Comparison of ENCODE assay signal across 8 cellular contexts in the genomic region with DNA sequence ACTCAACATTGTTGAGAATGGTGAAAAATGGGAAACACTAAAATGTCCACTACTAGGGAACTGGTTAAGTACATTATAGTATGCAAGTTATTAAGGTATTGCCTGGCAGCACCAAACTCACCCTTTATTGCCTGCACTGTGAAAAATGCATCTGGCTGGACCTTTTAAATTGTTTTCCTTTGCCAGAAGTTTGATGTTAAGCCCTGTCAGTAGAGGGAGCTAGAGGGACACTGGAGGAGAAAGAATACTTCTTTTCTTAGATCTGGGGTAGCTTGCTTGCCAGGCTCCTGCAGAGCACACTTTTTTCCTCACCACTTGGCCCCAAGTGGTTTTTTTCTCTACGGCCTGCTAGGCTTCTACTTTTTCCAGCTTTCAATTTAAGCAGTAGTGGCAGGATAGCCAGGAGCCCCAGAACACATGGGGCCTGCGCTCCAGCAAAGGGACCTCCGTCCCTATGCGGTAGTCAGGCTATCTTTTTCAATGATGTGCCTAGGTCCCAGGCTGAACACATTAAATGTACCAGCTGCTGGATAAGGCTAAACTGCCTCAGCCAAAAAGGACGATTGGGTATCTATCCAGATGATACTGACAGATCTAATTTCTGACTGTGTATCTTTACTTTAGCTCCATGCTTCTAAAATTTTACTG. TPM values are rescaled to one million over a fixed set of nuclear protein-coding genes. Genes with fewer than 3 reads are reported as not detected.
DNase-seq lines count a peak whose midpoint lies in the region; ATAC-seq, FAIRE-seq and TF ChIP-seq lines count a peak whose summit lies in the region.

No MANE protein-coding gene starts in this region.

- no peak overlapping the region for H3K9ac ChIP-seq in HepG2 (ENCODE audit: insufficient read depth, low read depth, low read length)

- H3K4me3 Mint-ChIP-seq in activated T-helper 2 cell treated with anti-CD3 and anti-CD28 coated beads, Interferon-gamma antibody, Interleukin-2, Interleukin-4, amounts not matched to agents 10 μg/mL and 5 μg/mL and 100 μg/mL, durations not matched to agents 14 hours and 24 hours and 36 hours (ENCODE audit: low read depth) = no peak overlapping the region
- no peak overlapping the region for H3K4me3 Mint-ChIP-seq in activated CD4-positive, alpha-beta memory T cell treated with anti-CD3 and anti-CD28 coated beads for 36 hours

- WGBS in HepG2 (ENCODE audit: low lambda C conversion rate) = 60% methylated on average over 5 of the region's 5 CpGs

- peaks cover 40% of the 10 kb centered on the region for H3K4me1 ChIP-seq in HepG2 (ENCODE audit: insufficient read depth, low read length)

- no peak overlapping the region for H3K27ac Mint-ChIP-seq in activated T-helper 2 cell treated with anti-CD3 and anti-CD28 coated beads, Interferon-gamma antibody, Interleukin-2, Interleukin-4, amounts not matched to agents 10 μg/mL and 5 μg/mL and 100 μg/mL, durations not matched to agents 14 hours and 24 hours and 36 hours
- H3K27ac Mint-ChIP-seq in activated CD4-positive, alpha-beta memory T cell treated with anti-CD3 and anti-CD28 coated beads for 36 hours = no peak overlapping the region

- H3K36me3 Mint-ChIP-seq in activated T-helper 2 cell treated with anti-CD3 and anti-CD28 coated beads, Interferon-gamma antibody, Interleukin-2, Interleukin-4, amounts not matched to agents 10 μg/mL and 5 μg/mL and 100 μg/mL, durations not matched to agents 14 hours and 24 hours and 36 hours (ENCODE audit: low read depth) = no peaks in the 10 kb centered on the region
- H3K36me3 Mint-ChIP-seq in activated CD4-positive, alpha-beta memory T cell treated with anti-CD3 and anti-CD28 coated beads for 36 hours = no peaks in the 10 kb centered on the region

- BruUV-seq in HepG2 (replicated peaks; lab: Mats Ljungman, UMichigan) = no TSS peak

- in situ Hi-C loops in HepG2 (cut with HindIII; ENCODE audit: extremely low pct_ligation_motif_present, low pct_unique_long_range_greater_than_20kb) = loop anchor here (10.0 kb wide), 1 partner anchor 213 kb away; a partner anchor contains a TSS

- H3K9me3 ChIP-seq in HepG2 (ENCODE audit: low read length) = no peaks in the 10 kb centered on the region

- TF ChIP-seq EP300 in HepG2 (IDR thresholded peaks at IDR 0.05; ENCODE audit: low read depth in 2 of 2, low read length in 2 of 2) (no peak), HepG2 (CRISPR knock-in tag; IDR thresholded peaks at IDR 0.05; ENCODE audit: borderline replicate concordance) (no peak)

- H3K27me3 Mint-ChIP-seq in activated T-helper 2 cell treated with anti-CD3 and anti-CD28 coated beads, Interferon-gamma antibody, Interleukin-2, Interleukin-4, amounts not matched to agents 10 μg/mL and 5 μg/mL and 100 μg/mL, durations not matched to agents 14 hours and 24 hours and 36 hours (ENCODE audit: low read depth) = no peaks in the 10 kb centered on the region
- H3K27me3 Mint-ChIP-seq in activated CD4-positive, alpha-beta memory T cell treated with anti-CD3 and anti-CD28 coated beads for 36 hours = no peaks in the 10 kb centered on the region

- no peak for TF ChIP-seq POLR2A in HepG2 (IDR thresholded peaks at IDR 0.05; ENCODE audit: insufficient read depth in 1 of 2, low read depth in 2 of 2, low read length in 2 of 2)

- H3K4me3 ChIP-seq in HepG2 (replicated peaks in 1 of 3; ENCODE audit: insufficient read depth in 1 of 3, low read depth in 2 of 3, low read length in 3 of 3) = no peak overlapping the region

- POLR2A ChIA-PET in HepG2 (lab: Yijun Ruan, JAX) = interaction anchor here (0.9 to 1.5 kb wide), 4 partner anchors 25 to 225 kb away, joined by 4 to 9 read pairs (median 4); no protein-coding TSS in a partner anchor
- POLR2A ChIA-PET in activated CD4-positive, alpha-beta memory T cell treated with anti-CD3 and anti-CD28 coated beads for 36 hours (lab: Charles Lee) = interaction anchor here (0.6 to 1.5 kb wide), 3 partner anchors 125 to 214 kb away, joined by 3 read pairs; a partner anchor contains a TSS

- FAIRE-seq in HepG2 (lab: Jason Lieb, UNC) = no peak

- TF ChIP-seq CTCF in VCaP (conservative IDR thresholded peaks at IDR 0.05) = peak; percentile 78
- TF ChIP-seq CTCF in HepG2 (CRISPR knock-in tag; IDR thresholded peaks at IDR 0.05) = peak; percentile 82

- no peaks in the 10 kb centered on the region for H4K20me1 ChIP-seq in HepG2 (ENCODE audit: insufficient read depth, low read length)

- no peak overlapping the region for H3K4me2 ChIP-seq in HepG2 (ENCODE audit: low read depth, low read length)

- H3K9me3 Mint-ChIP-seq in activated T-helper 2 cell treated with anti-CD3 and anti-CD28 coated beads, Interferon-gamma antibody, Interleukin-2, Interleukin-4, amounts not matched to agents 10 μg/mL and 5 μg/mL and 100 μg/mL, durations not matched to agents 14 hours and 24 hours and 36 hours = no peaks in the 10 kb centered on the region
- H3K9me3 Mint-ChIP-seq in activated CD4-positive, alpha-beta memory T cell treated with anti-CD3 and anti-CD28 coated beads for 36 hours = peaks cover 2% of the 10 kb centered on the region

- H3K79me2 ChIP-seq in HepG2 (ENCODE audit: insufficient read depth, low read length) = no peaks in the 10 kb centered on the region

- H3K4me1 Mint-ChIP-seq in activated T-helper 2 cell treated with anti-CD3 and anti-CD28 coated beads, Interferon-gamma antibody, Interleukin-2, Interleukin-4, amounts not matched to agents 10 μg/mL and 5 μg/mL and 100 μg/mL, durations not matched to agents 14 hours and 24 hours and 36 hours (ENCODE audit: low read depth) = peaks cover 3% of the 10 kb centered on the region
- H3K4me1 Mint-ChIP-seq in activated CD4-positive, alpha-beta memory T cell treated with anti-CD3 and anti-CD28 coated beads for 36 hours (ENCODE audit: low read depth) = no peaks in the 10 kb centered on the region

- no peak overlapping the region for H2AFZ ChIP-seq in HepG2 (ENCODE audit: low read length)

- intact Hi-C loops in HepG2 (cut with micrococcal nuclease; ENCODE audit: unreplicated experiment) = loop anchor here (2.0 kb wide), 1 partner anchor 225 kb away; no protein-coding TSS in a partner anchor
- intact Hi-C loops in activated T-helper 2 cell treated with anti-CD3 and anti-CD28 coated beads, Interferon-gamma antibody, Interleukin-2, Interleukin-4, amounts not matched to agents 10 μg/mL and 5 μg/mL and 100 μg/mL, durations not matched to agents 14 hours and 24 hours and 36 hours (cut with micrococcal nuclease) = loop anchor here (5.0 to 10.0 kb wide), 2 partner anchors 210 to 413 kb away; a partner anchor contains a TSS
- intact Hi-C loops in activated CD4-positive, alpha-beta memory T cell treated with anti-CD3 and anti-CD28 coated beads for 36 hours (cut with micrococcal nuclease) = loop anchor here (1.0 kb wide), 2 partner anchors 209 to 224 kb away; no protein-coding TSS in a partner anchor

- peak; percentile 60 for TF ChIP-seq RAD21 in HepG2 (CRISPR knock-in tag; IDR thresholded peaks at IDR 0.05)

- ATAC-seq in HepG2 = peak; percentile 57

- no peaks in the 10 kb centered on the region for H3K36me3 ChIP-seq in HepG2 (replicated peaks in 1 of 2; ENCODE audit: control insufficient read depth in 1 of 2, insufficient read depth in 2 of 2, low read length in 2 of 2)

- no peaks in the 10 kb centered on the region for H3K27me3 ChIP-seq in HepG2 (ENCODE audit: control insufficient read depth in 1 of 2, insufficient read depth in 2 of 2, low read length in 2 of 2)

- DNase-seq in ELR (ENCODE audit: low read depth) (peak; percentile 55), Kasumi-1 (lab: John Stamatoyannopoulos, UW) (peak; percentile 91 to 94), HepG2 (ENCODE audit: low spot score) (peak; percentile 68), NCI-H1048 (lab: John Stamatoyannopoulos, UW) (no peak), GM19240 (ENCODE audit: insufficient read length, low spot score) (no peak)
- no peak for DNase-seq in activated T-helper 2 cell treated with anti-CD3 and anti-CD28 coated beads, Interferon-gamma antibody, Interleukin-2, Interleukin-4, amounts not matched to agents 10 μg/mL and 5 μg/mL and 100 μg/mL, durations not matched to agents 14 hours and 24 hours and 36 hours (ENCODE audit: low spot score)
- no peak for DNase-seq in activated CD4-positive, alpha-beta memory T cell treated with anti-CD3 and anti-CD28 coated beads for 36 hours

- CTCF ChIA-PET in HepG2 (lab: Yijun Ruan, JAX; ENCODE audit: low intra/inter-chr PET ratio, low total read pairs) = interaction anchor here (1.6 to 1.8 kb wide), 2 partner anchors 224 to 225 kb away, joined by 6 to 9 read pairs; no protein-coding TSS in a partner anchor
- CTCF ChIA-PET in activated CD4-positive, alpha-beta memory T cell treated with anti-CD3 and anti-CD28 coated beads for 36 hours (lab: Charles Lee) = interaction anchor here (0.6 to 5.7 kb wide), 31 partner anchors 8 to 415 kb away, joined by 3 to 48 read pairs (median 4); a partner anchor contains a TSS

- no peak overlapping the region for H3K27ac ChIP-seq in VCaP
- no peak overlapping the region for H3K27ac ChIP-seq in HepG2 (ENCODE audit: extremely low read length, insufficient read depth, low read length)

RNA-seq across cellular contexts. Expression of a gene that starts 8.0 kb away (rescaled TPM):
- 14.3 and 16.9 TPM in 2 replicates for total RNA-seq in HepG2 (2016; rRNA removed; fragmentation: Illumina TruSeq; extraction: Trizol)
- total RNA-seq in HepG2 (2016; cell fraction: cytosol; rRNA removed; fragmentation: Illumina TruSeq; extraction: Trizol; ENCODE audit: low read depth) = 18.4 and 20.8 TPM in 2 replicates
- 15.7 TPM in 2 replicates for total RNA-seq in HepG2 (2016; cell fraction: insoluble cytoplasmic fraction; rRNA removed; fragmentation: Illumina TruSeq; extraction: Trizol)
- 19.9 and 20.6 TPM in 2 replicates for total RNA-seq in HepG2 (2016; cell fraction: membrane; rRNA removed; fragmentation: Illumina TruSeq; extraction: Trizol)
- total RNA-seq in HepG2 (2016; cell fraction: nucleus; rRNA removed; fragmentation: Illumina TruSeq; extraction: Trizol) = 7.3 and 8.2 TPM in 2 replicates
- polyA plus RNA-seq in HepG2 (2011; rRNA removed) = 21.7 and 26.6 TPM in 2 replicates
- polyA plus RNA-seq in HepG2 (2011; cell fraction: cytosol; rRNA removed) = 20.8 and 23.4 TPM in 2 replicates
- 12.7 and 13.6 TPM in 2 replicates for polyA plus RNA-seq in HepG2 (2011; cell fraction: nucleus; rRNA removed)
- polyA plus RNA-seq in HepG2 (2012) = 42.1 and 46.6 TPM in 2 replicates
- polyA plus RNA-seq in HepG2 (2016; cell fraction: cytosol; fragmentation: Illumina TruSeq; extraction: Trizol; ENCODE audit: low read depth) = 13.3 and 14.9 TPM in 2 replicates
- 23.9 and 25.8 TPM in 2 replicates for polyA plus RNA-seq in HepG2 (2016; cell fraction: insoluble cytoplasmic fraction; fragmentation: Illumina TruSeq; extraction: Trizol; ENCODE audit: low read depth)
- polyA plus RNA-seq in HepG2 (2016; cell fraction: membrane; fragmentation: Illumina TruSeq; extraction: Trizol; ENCODE audit: low read depth) = 20.6 and 21.6 TPM in 2 replicates
- polyA plus RNA-seq in HepG2 (2016; cell fraction: nucleus; fragmentation: Illumina TruSeq; extraction: Trizol; ENCODE audit: insufficient read depth, low read depth) = 23.5 and 25.3 TPM in 2 replicates
- 1.4 and 6.0 TPM in 2 replicates for polyA minus RNA-seq in HepG2 (2011; rRNA and poly(A)+ RNA removed; ENCODE audit: low replicate concordance)
- polyA minus RNA-seq in HepG2 (2011; cell fraction: cytosol; rRNA and poly(A)+ RNA removed) = 9.7 and 10.0 TPM in 2 replicates
- polyA minus RNA-seq in HepG2 (2011; cell fraction: nucleus; rRNA and poly(A)+ RNA removed) = 10.3 and 10.7 TPM in 2 replicates
- total RNA-seq in activated T-helper 2 cell treated with anti-CD3 and anti-CD28 coated beads, Interferon-gamma antibody, Interleukin-2, Interleukin-4, amounts not matched to agents 10 μg/mL and 5 μg/mL and 100 μg/mL, durations not matched to agents 14 hours and 24 hours and 36 hours = 14.3 and 14.4 TPM in 2 replicates
- 10 to 100 TPM; 17.4 to 19.0 TPM for total RNA-seq in activated CD4-positive, alpha-beta memory T cell treated with anti-CD3 and anti-CD28 coated beads for 36 hours

RNA-seq across cellular contexts. Expression of a gene that starts 23.8 kb away (rescaled TPM):
- total RNA-seq in HepG2 (2016; rRNA removed; fragmentation: Illumina TruSeq; extraction: Trizol) = 7.7 and 8.1 TPM in 2 replicates
- 1.2 TPM in 2 replicates for total RNA-seq in HepG2 (2016; cell fraction: cytosol; rRNA removed; fragmentation: Illumina TruSeq; extraction: Trizol; ENCODE audit: low read depth)
- total RNA-seq in HepG2 (2016; cell fraction: insoluble cytoplasmic fraction; rRNA removed; fragmentation: Illumina TruSeq; extraction: Trizol) = 8.0 and 8.1 TPM in 2 replicates
- total RNA-seq in HepG2 (2016; cell fraction: membrane; rRNA removed; fragmentation: Illumina TruSeq; extraction: Trizol) = 3.0 and 4.0 TPM in 2 replicates
- total RNA-seq in HepG2 (2016; cell fraction: nucleus; rRNA removed; fragmentation: Illumina TruSeq; extraction: Trizol) = 10.3 and 11.5 TPM in 2 replicates
- polyA plus RNA-seq in HepG2 (2011; rRNA removed) = 1.8 and 2.9 TPM in 2 replicates
- 1.1 TPM in 2 replicates for polyA plus RNA-seq in HepG2 (2011; cell fraction: cytosol; rRNA removed)
- polyA plus RNA-seq in HepG2 (2011; cell fraction: nucleus; rRNA removed) = 2.0 and 3.3 TPM in 2 replicates
- polyA plus RNA-seq in HepG2 (2012) = 2.5 and 4.6 TPM in 2 replicates
- polyA plus RNA-seq in HepG2 (2016; cell fraction: cytosol; fragmentation: Illumina TruSeq; extraction: Trizol; ENCODE audit: low read depth) = 0.44 and 0.57 TPM in 2 replicates
- polyA plus RNA-seq in HepG2 (2016; cell fraction: insoluble cytoplasmic fraction; fragmentation: Illumina TruSeq; extraction: Trizol; ENCODE audit: low read depth) = 7.1 and 7.8 TPM in 2 replicates
- 1.4 and 1.7 TPM in 2 replicates for polyA plus RNA-seq in HepG2 (2016; cell fraction: membrane; fragmentation: Illumina TruSeq; extraction: Trizol; ENCODE audit: low read depth)
- polyA plus RNA-seq in HepG2 (2016; cell fraction: nucleus; fragmentation: Illumina TruSeq; extraction: Trizol; ENCODE audit: insufficient read depth, low read depth) = 19.1 and 20.1 TPM in 2 replicates
- polyA minus RNA-seq in HepG2 (2011; rRNA and poly(A)+ RNA removed; ENCODE audit: low replicate concordance) = 2.3 and 10.9 TPM in 2 replicates
- polyA minus RNA-seq in HepG2 (2011; cell fraction: cytosol; rRNA and poly(A)+ RNA removed) = 1.8 and 2.5 TPM in 2 replicates
- 3.4 and 5.7 TPM in 2 replicates for polyA minus RNA-seq in HepG2 (2011; cell fraction: nucleus; rRNA and poly(A)+ RNA removed)
- 19.5 and 19.6 TPM in 2 replicates for total RNA-seq in activated T-helper 2 cell treated with anti-CD3 and anti-CD28 coated beads, Interferon-gamma antibody, Interleukin-2, Interleukin-4, amounts not matched to agents 10 μg/mL and 5 μg/mL and 100 μg/mL, durations not matched to agents 14 hours and 24 hours and 36 hours
- 10 to 100 TPM; 29.0 to 30.1 TPM for total RNA-seq in activated CD4-positive, alpha-beta memory T cell treated with anti-CD3 and anti-CD28 coated beads for 36 hours

RNA-seq across cellular contexts. Expression of a gene that starts 58.4 kb away (rescaled TPM):
- 59.6 and 96.2 TPM in 2 replicates for total RNA-seq in HepG2 (2016; rRNA removed; fragmentation: Illumina TruSeq; extraction: Trizol)
- 187 and 190 TPM in 2 replicates for total RNA-seq in HepG2 (2016; cell fraction: cytosol; rRNA removed; fragmentation: Illumina TruSeq; extraction: Trizol; ENCODE audit: low read depth)
- total RNA-seq in HepG2 (2016; cell fraction: insoluble cytoplasmic fraction; rRNA removed; fragmentation: Illumina TruSeq; extraction: Trizol) = 58.0 and 98.8 TPM in 2 replicates
- 218 and 226 TPM in 2 replicates for total RNA-seq in HepG2 (2016; cell fraction: membrane; rRNA removed; fragmentation: Illumina TruSeq; extraction: Trizol)
- 63.3 and 75.6 TPM in 2 replicates for total RNA-seq in HepG2 (2016; cell fraction: nucleus; rRNA removed; fragmentation: Illumina TruSeq; extraction: Trizol)
- 97.4 and 103 TPM in 2 replicates for polyA plus RNA-seq in HepG2 (2011; rRNA removed)
- 70.4 and 119 TPM in 2 replicates for polyA plus RNA-seq in HepG2 (2011; cell fraction: cytosol; rRNA removed)
- polyA plus RNA-seq in HepG2 (2011; cell fraction: nucleus; rRNA removed) = 52.2 and 66.4 TPM in 2 replicates
- 137 and 167 TPM in 2 replicates for polyA plus RNA-seq in HepG2 (2012)
- polyA plus RNA-seq in HepG2 (2016; cell fraction: cytosol; fragmentation: Illumina TruSeq; extraction: Trizol; ENCODE audit: low read depth) = 214 and 245 TPM in 2 replicates
- polyA plus RNA-seq in HepG2 (2016; cell fraction: insoluble cytoplasmic fraction; fragmentation: Illumina TruSeq; extraction: Trizol; ENCODE audit: low read depth) = 71.1 and 77.0 TPM in 2 replicates
- 233 and 237 TPM in 2 replicates for polyA plus RNA-seq in HepG2 (2016; cell fraction: membrane; fragmentation: Illumina TruSeq; extraction: Trizol; ENCODE audit: low read depth)
- 115 and 125 TPM in 2 replicates for polyA plus RNA-seq in HepG2 (2016; cell fraction: nucleus; fragmentation: Illumina TruSeq; extraction: Trizol; ENCODE audit: insufficient read depth, low read depth)
- polyA minus RNA-seq in HepG2 (2011; rRNA and poly(A)+ RNA removed; ENCODE audit: low replicate concordance) = 5.1 and 25.0 TPM in 2 replicates
- 50.7 and 55.5 TPM in 2 replicates for polyA minus RNA-seq in HepG2 (2011; cell fraction: cytosol; rRNA and poly(A)+ RNA removed)
- polyA minus RNA-seq in HepG2 (2011; cell fraction: nucleus; rRNA and poly(A)+ RNA removed) = 68.4 and 80.7 TPM in 2 replicates
- 7.0 and 8.0 TPM in 2 replicates for total RNA-seq in activated T-helper 2 cell treated with anti-CD3 and anti-CD28 coated beads, Interferon-gamma antibody, Interleukin-2, Interleukin-4, amounts not matched to agents 10 μg/mL and 5 μg/mL and 100 μg/mL, durations not matched to agents 14 hours and 24 hours and 36 hours
- 1 to 10 TPM; 8.1 to 8.5 TPM for total RNA-seq in activated CD4-positive, alpha-beta memory T cell treated with anti-CD3 and anti-CD28 coated beads for 36 hours

Comparison
In these comparisons a context has a peak if more than half of its experiments do, and no peak if none do; other contexts are left out.
1. DNase-seq: peak in ELR (single experiment), Kasumi-1 (2 of 2) and HepG2 (single experiment); none in NCI-H1048 (single experiment), activated T-helper 2 cell treated with anti-CD3 and anti-CD28 coated beads, Interferon-gamma antibody, Interleukin-2, Interleukin-4, amounts not matched to agents 10 μg/mL and 5 μg/mL and 100 μg/mL, durations not matched to agents 14 hours and 24 hours and 36 hours (single experiment), GM19240 (single experiment) and activated CD4-positive, alpha-beta memory T cell treated with anti-CD3 and anti-CD28 coated beads for 36 hours (single experiment).